In the genomic region with DNA sequence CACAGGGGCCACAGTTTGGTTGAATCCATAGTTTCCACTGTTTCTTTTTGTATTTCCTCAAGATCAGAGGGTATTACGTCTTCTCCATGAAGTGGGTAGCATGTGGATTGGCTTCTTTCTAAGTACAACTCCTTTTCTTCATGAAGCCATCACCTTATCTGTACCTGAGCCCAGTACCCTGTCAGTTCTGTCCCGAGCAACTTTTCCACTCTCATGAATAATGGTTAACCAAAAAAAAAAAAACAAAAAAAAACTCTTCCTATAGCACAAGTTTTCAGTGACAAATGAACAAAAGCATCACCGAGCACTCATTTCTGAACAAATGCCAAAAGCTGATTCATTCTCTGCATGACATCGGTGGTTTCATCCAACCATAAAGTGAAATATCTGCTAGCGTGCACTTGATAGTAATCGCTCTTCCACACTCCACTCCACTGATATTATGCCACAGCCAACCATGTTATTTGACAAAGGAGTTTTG, we compare ENCODE assay signal across 11 cellular contexts.
DNase-seq lines count a peak whose midpoint lies in the region; ATAC-seq and TF ChIP-seq lines count a peak whose summit lies in the region.
"Had no signal": no experiment of that assay in that cellular context is flagged by ENCODE, and none has a peak within 500 bp of the region (broad histone marks: within the 10 kb centered on the region; RNA-seq: fewer than 3 reads in every experiment).

No MANE protein-coding gene starts in this region.

- in situ Hi-C loops in GM13976 (cut with MboI; ENCODE audit: low sequenced_read_pairs, unreplicated experiment), result loop anchor here (10.0 kb wide), 1 partner anchor 122 kb away; no protein-coding TSS in a partner anchor

- DNase-seq in AG10803 (ENCODE audit: low read depth), result peak; percentile 83
- peak; percentile 81 for DNase-seq in HS-5 (ENCODE audit: low read depth)
- peak; percentile 23 for DNase-seq in T1000 (lab: John Stamatoyannopoulos, UW)
- DNase-seq in foreskin melanocyte, result peak; percentile 55
- DNase-seq in SKM-1 (lab: John Stamatoyannopoulos, UW; ENCODE audit: unreplicated experiment), result no peak
- DNase-seq in stimulated activated CD4-positive, alpha-beta T cell treated with anti-CD3 and anti-CD28 coated beads, Interleukin-1b, Interleukin-23, amount 100 ng/mL, for 48 hours, result no peak
- no peak for DNase-seq in GM13976 (ENCODE audit: low spot score)
- DNase-seq: H9, KG1, left ventricle myocardium superior had no signal

- ATAC-seq in HG02970 (IDR thresholded peaks at IDR 0.05; ENCODE audit: low FRiP score, unreplicated experiment), result no peak
- ATAC-seq: left ventricle myocardium superior had no signal

- no peak overlapping the region for H3K4me3 ChIP-seq in AG10803 (ENCODE audit: low read length)

- TF ChIP-seq CTCF in AG10803 (conservative IDR thresholded peaks at IDR 0.05; ENCODE audit: low read length) (no peak), GM13976 (IDR thresholded peaks at IDR 0.05; ENCODE audit: borderline replicate concordance, control extremely low read depth, extremely low read depth, insufficient read depth, missing control alignments) (no peak)

Comparison
In these comparisons a context has a peak if more than half of its experiments do, and no peak if none do; other contexts are left out.
1. DNase-seq: peak in AG10803 (single experiment), HS-5 (single experiment), T1000 (single experiment) and foreskin melanocyte (single experiment); none in SKM-1 (single experiment), stimulated activated CD4-positive, alpha-beta T cell treated with anti-CD3 and anti-CD28 coated beads, Interleukin-1b, Interleukin-23, amount 100 ng/mL, for 48 hours (single experiment) and GM13976 (single experiment).